ENCODE assay signal across 9 cellular contexts in the genomic region with DNA sequence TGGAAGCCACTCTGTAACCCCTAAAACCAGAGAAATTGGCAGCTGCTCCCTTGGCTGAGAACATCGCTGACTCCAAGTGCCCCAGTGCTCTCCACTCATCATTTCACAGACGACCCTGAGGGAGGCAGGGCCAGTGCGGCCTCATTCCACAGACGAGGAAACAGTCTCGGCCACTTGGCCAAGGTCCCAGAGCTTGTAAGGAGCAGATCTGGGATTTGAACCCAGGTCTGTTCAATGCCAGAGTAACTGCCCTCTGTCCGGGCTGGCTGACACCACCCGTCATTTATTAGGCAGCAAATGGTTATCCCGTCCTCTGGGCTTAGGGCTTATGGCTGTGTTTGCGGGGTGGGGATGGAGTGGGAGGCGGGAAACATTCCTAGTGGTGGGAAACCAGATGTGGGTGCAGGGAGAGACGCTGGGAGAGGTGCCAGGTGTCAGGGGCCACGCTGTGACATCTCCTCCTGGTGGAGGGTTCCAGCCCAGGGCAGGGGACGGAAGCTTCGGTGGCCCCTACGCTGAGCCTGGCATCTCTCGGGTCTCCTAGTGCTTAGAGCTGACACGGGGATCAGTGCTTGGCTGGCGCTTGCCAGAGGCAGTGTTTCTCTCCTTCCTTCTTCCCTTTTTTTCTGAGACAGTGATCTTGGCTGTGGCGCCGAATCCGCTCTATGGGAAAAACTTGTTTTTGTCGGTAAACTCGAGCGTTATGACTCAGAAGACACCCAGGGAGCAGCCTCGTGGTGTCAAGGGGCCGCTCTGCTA. TPM values are rescaled to one million over a fixed set of nuclear protein-coding genes. Genes with fewer than 3 reads are reported as not detected.
DNase-seq lines count a peak whose midpoint lies in the region; ATAC-seq, FAIRE-seq and TF ChIP-seq lines count a peak whose summit lies in the region.
"Had no signal": no experiment of that assay in that cellular context is flagged by ENCODE, and none has a peak within 500 bp of the region (broad histone marks: within the 10 kb centered on the region; RNA-seq: fewer than 3 reads in every experiment).

No MANE protein-coding gene starts in this region.

- no peaks in the 10 kb centered on the region for H3K9me2 ChIP-seq in HCT116 (ENCODE audit: insufficient read depth)

- peaks cover 6 to 8% of the 10 kb centered on the region in 2 donors for H3K27me3 Mint-ChIP-seq in CD4-positive, alpha-beta memory T cell

- H3K36me3 ChIP-seq in HCT116 (ENCODE audit: control insufficient read depth in 1 of 2, insufficient read depth in 2 of 2, low read length in 2 of 2): no peaks in the 10 kb centered on the region
- H3K36me3 ChIP-seq in kidney (ENCODE audit: control insufficient read depth in 1 of 2, insufficient read depth in 2 of 2, low read length in 2 of 2): no peaks in the 10 kb centered on the region
- no peaks in the 10 kb centered on the region for H3K36me3 ChIP-seq in smooth muscle cell (ENCODE audit: low read depth)
- H3K36me3 ChIP-seq in effector memory CD4-positive, alpha-beta T cell (ENCODE audit: control insufficient read depth, insufficient read depth, low read length): no peaks in the 10 kb centered on the region
- no peaks in the 10 kb centered on the region for H3K36me3 ChIP-seq in CD4-positive, alpha-beta memory T cell (ENCODE audit: insufficient read depth, low read length)

- FAIRE-seq in kidney (lab: Jason Lieb, UNC): no peak

- H3K27me3 ChIP-seq in HCT116 (ENCODE audit: insufficient read depth, low read length): no peaks in the 10 kb centered on the region
- no peaks in the 10 kb centered on the region for H3K27me3 ChIP-seq in smooth muscle cell (ENCODE audit: low read depth)
- H3K27me3 ChIP-seq in effector memory CD4-positive, alpha-beta T cell (replicated peaks; ENCODE audit: control insufficient read depth, insufficient read depth, low read length, poor library complexity, severe bottlenecking): no peaks in the 10 kb centered on the region
- H3K27me3 ChIP-seq in CD4-positive, alpha-beta memory T cell (ENCODE audit: insufficient read depth, low read length): peaks cover 9% of the 10 kb centered on the region
- H3K27me3 ChIP-seq: body of pancreas had no signal

- TF ChIP-seq CTCF in HCT116 (IDR thresholded peaks at IDR 0.05 in 2 of 3, conservative IDR thresholded peaks at IDR 0.05 in 1 of 3; ENCODE audit: borderline replicate concordance in 1 of 3, insufficient read depth in 1 of 3, low read depth in 2 of 3, low read length in 2 of 3) (no peak), cardiac fibroblast (IDR thresholded peaks at IDR 0.05; ENCODE audit: low read depth, low read length) (no peak), kidney (IDR thresholded peaks at IDR 0.05; ENCODE audit: borderline replicate concordance, extremely low read depth, insufficient read depth) (no peak), smooth muscle cell (IDR thresholded peaks at IDR 0.05; ENCODE audit: borderline replicate concordance, insufficient read depth, poor library complexity, severe bottlenecking) (no peak)

- BruUV-seq in HCT116 (replicated peaks; lab: Mats Ljungman, UMichigan): no TSS peak

- 20% methylated on average over 26 of the region's 26 CpGs for WGBS in smooth muscle cell (ENCODE audit: low lambda C conversion rate)

- H3K4me1 ChIP-seq in HCT116 (ENCODE audit: control insufficient read depth in 1 of 2, insufficient read depth in 2 of 2, low read length in 2 of 2) (peaks cover 22 to 28% of the 10 kb centered on the region in 2 experiments), kidney (ENCODE audit: control insufficient read depth in 1 of 2, insufficient read depth in 1 of 2, low read depth in 1 of 2, low read length in 2 of 2) (peaks cover 0 to under 1% of the 10 kb centered on the region in 2 donors), smooth muscle cell (ENCODE audit: low read depth) (peaks cover 6% of the 10 kb centered on the region)
- peaks cover 3% of the 10 kb centered on the region for H3K4me1 ChIP-seq in effector memory CD4-positive, alpha-beta T cell (ENCODE audit: control insufficient read depth, insufficient read depth, low read length, poor library complexity, severe bottlenecking)
- H3K4me1 ChIP-seq in CD4-positive, alpha-beta memory T cell (ENCODE audit: insufficient read depth, low read length): peaks cover 4% of the 10 kb centered on the region

- H3K36me3 Mint-ChIP-seq in CD4-positive, alpha-beta memory T cell: no peaks in the 10 kb centered on the region

- no peak for TF ChIP-seq POLR2A in HCT116 (IDR thresholded peaks at IDR 0.05; ENCODE audit: borderline replicate concordance, extremely low read depth, insufficient read depth, insufficient read length)

- H4K20me1 ChIP-seq in HCT116 (ENCODE audit: insufficient read depth) (no peaks in the 10 kb centered on the region), smooth muscle cell (ENCODE audit: low read depth) (no peaks in the 10 kb centered on the region)

- RAD21 ChIA-PET in HCT116 (lab: Charles Lee; ENCODE audit: low non-redundant PET in 1 of 2, low total read pairs in 2 of 2, uncharacterized antibody in 2 of 2, unreplicated experiment in 2 of 2): no interaction called here

- H3K79me2 ChIP-seq in HCT116 (ENCODE audit: insufficient read depth, low read length) (no peaks in the 10 kb centered on the region), smooth muscle cell (ENCODE audit: low read depth) (no peaks in the 10 kb centered on the region)

- no peak overlapping the region for H3K4me3 Mint-ChIP-seq in CD4-positive, alpha-beta memory T cell

- CTCF ChIA-PET in HCT116 (lab: Charles Lee): no interaction called here
- CTCF ChIA-PET in CD4-positive, alpha-beta memory T cell (lab: Charles Lee; ENCODE audit: partially characterized antibody): interaction anchor here (1.8 kb wide), 1 partner anchor 24 kb away, joined by 5 read pairs; no protein-coding TSS in a partner anchor

- H3K27ac ChIP-seq in HCT116 (ENCODE audit: low read depth, low read length): peak overlapping the region; percentile 77
- peak overlapping the region in 1 of 2 donors; percentile 78 for H3K27ac ChIP-seq in kidney (ENCODE audit: low read depth in 2 of 2, low read length in 2 of 2)
- peak overlapping the region; percentile 76 for H3K27ac ChIP-seq in smooth muscle cell (ENCODE audit: low read depth)
- no peak overlapping the region for H3K27ac ChIP-seq in effector memory CD4-positive, alpha-beta T cell (ENCODE audit: insufficient read depth, low read length, poor library complexity, severe bottlenecking)
- H3K27ac ChIP-seq in CD4-positive, alpha-beta memory T cell (ENCODE audit: low read depth, low read length): no peak overlapping the region

- no peak overlapping the region for H3K27ac Mint-ChIP-seq in CD4-positive, alpha-beta memory T cell

- intact Hi-C loops in HCT116 (cut with micrococcal nuclease): no loop called here
- intact Hi-C loops in kidney (cut with DNase I): no loop called here
- intact Hi-C loops in CD4-positive, alpha-beta memory T cell (cut with micrococcal nuclease): no loop called here

- TF ChIP-seq RAD21 in HCT116 (IDR thresholded peaks at IDR 0.05; ENCODE audit: low read depth): no peak

- H3K9ac ChIP-seq in HCT116 (ENCODE audit: low read length) (0 out of 2 replicates have a peak overlapping the region, but pooled peaks have one; percentile 8), kidney (ENCODE audit: low read length in 2 of 2) (no peak overlapping the region), smooth muscle cell (ENCODE audit: low read depth) (peak overlapping the region; percentile 47)

- POLR2A ChIA-PET in HCT116 (lab: Charles Lee): interaction anchor here (0.6 to 2.1 kb wide), 2 partner anchors 20 to 24 kb away, joined by 11 to 12 read pairs; a partner anchor contains a TSS
- POLR2A ChIA-PET in CD4-positive, alpha-beta memory T cell (lab: Charles Lee; ENCODE audit: partially characterized antibody): no interaction called here

- H3K9me3 ChIP-seq in HCT116 (ENCODE audit: control insufficient read depth in 1 of 2, insufficient read depth in 1 of 2, low read depth in 1 of 2, low read length in 2 of 2): no peaks in the 10 kb centered on the region
- H3K9me3 ChIP-seq in kidney (ENCODE audit: control insufficient read depth in 1 of 2, low read length in 2 of 2): no peaks in the 10 kb centered on the region
- H3K9me3 ChIP-seq in smooth muscle cell (replicated peaks; ENCODE audit: low read depth): no peaks in the 10 kb centered on the region
- no peaks in the 10 kb centered on the region for H3K9me3 ChIP-seq in effector memory CD4-positive, alpha-beta T cell (ENCODE audit: control insufficient read depth, low read length)
- H3K9me3 ChIP-seq in CD4-positive, alpha-beta memory T cell (ENCODE audit: control insufficient read depth in 1 of 2, low read length in 2 of 2): no peaks in the 10 kb centered on the region
- H3K9me3 ChIP-seq: body of pancreas had no signal

- H3K9me3 Mint-ChIP-seq in CD4-positive, alpha-beta memory T cell: peaks cover 0 to 6% (median 0%) of the 10 kb centered on the region in 8 donors

- H3K4me1 Mint-ChIP-seq in CD4-positive, alpha-beta memory T cell: peaks cover 0 to 5% (median 2%) of the 10 kb centered on the region in 4 donors

- H3K4me2 ChIP-seq in HCT116 (ENCODE audit: low read length) (peak overlapping the region; percentile 55), smooth muscle cell (peak overlapping the region; percentile 68)

- H2AFZ ChIP-seq in HCT116 (ENCODE audit: low read depth, low read length, poor library complexity, severe bottlenecking) (no peak overlapping the region), smooth muscle cell (ENCODE audit: low read depth) (peak overlapping the region; percentile 34)

- ATAC-seq in HCT116: 0 out of 2 replicates have a peak, but pooled peaks have one; percentile 15
- ATAC-seq in HG03378 (IDR thresholded peaks at IDR 0.05; ENCODE audit: unreplicated experiment): no peak
- ATAC-seq: body of pancreas had no signal

- peaks cover 8% of the 10 kb centered on the region for H3F3A ChIP-seq in smooth muscle cell (ENCODE audit: low read depth)

- H3K4me3 ChIP-seq in HCT116 (replicated peaks in 1 of 2; ENCODE audit: low read depth in 1 of 2, low read length in 2 of 2): no peak overlapping the region
- H3K4me3 ChIP-seq in cardiac fibroblast (replicated peaks in 1 of 2; ENCODE audit: low read depth in 2 of 2, low read length in 2 of 2): peak overlapping the region in 1 of 2 donors; percentile 7
- no peak overlapping the region for H3K4me3 ChIP-seq in kidney (ENCODE audit: low read length in 2 of 2)
- H3K4me3 ChIP-seq in smooth muscle cell: no peak overlapping the region
- H3K4me3 ChIP-seq in effector memory CD4-positive, alpha-beta T cell (ENCODE audit: insufficient read depth, low read depth, low read length, poor library complexity, severe bottlenecking): no peak overlapping the region
- H3K4me3 ChIP-seq in CD4-positive, alpha-beta memory T cell (ENCODE audit: low read length in 2 of 2): no peak overlapping the region
- H3K4me3 ChIP-seq: body of pancreas had no signal

- DNase-seq in HCT116 (ENCODE audit: low read depth, low spot score) (no peak), cardiac fibroblast (ENCODE audit: low read depth in 2 of 2) (peak; percentile 86 to 93), kidney (peak; percentile 84), smooth muscle cell (lab: John Stamatoyannopoulos, UW; ENCODE audit: unreplicated experiment) (peak; percentile 25), RPMI8226 (no peak)
- no peak for DNase-seq in effector memory CD4-positive, alpha-beta T cell
- DNase-seq in CD4-positive, alpha-beta memory T cell: no peak

RNA-seq across cellular contexts. Expression of a gene that starts 20.1 kb away (rescaled TPM):
- total RNA-seq in HCT116 (2021; ENCODE audit: unreplicated experiment) (195 TPM), kidney (46.9 TPM), smooth muscle cell (23.0 and 28.3 TPM in 2 replicates)
- polyA plus RNA-seq in HCT116 (2012): 89.2 and 104 TPM in 2 replicates
- polyA plus RNA-seq in kidney (ENCODE audit: insufficient read depth, low read depth, low replicate concordance) (18.0 TPM), smooth muscle cell (31.7 and 38.6 TPM in 2 replicates)
- total RNA-seq in CD4-positive, alpha-beta memory T cell: 1 to 10 TPM; 3.1 to 3.6 TPM
- under 1 TPM; 0.07 to 0.08 TPM for polyA plus RNA-seq in CD4-positive, alpha-beta memory T cell

Comparison
In these comparisons a context has a peak if more than half of its experiments do, and no peak if none do; other contexts are left out.
1. DNase-seq: peak in cardiac fibroblast (2 of 2), kidney (single experiment) and smooth muscle cell (single experiment); none in HCT116 (single experiment), RPMI8226 (single experiment), effector memory CD4-positive, alpha-beta T cell (0 of 3) and CD4-positive, alpha-beta memory T cell (0 of 5).
2. H3K27ac ChIP-seq: peak in HCT116 (single experiment) and smooth muscle cell (single experiment); none in effector memory CD4-positive, alpha-beta T cell (single experiment) and CD4-positive, alpha-beta memory T cell (single experiment).
3. H3K9ac ChIP-seq: peak in HCT116 (single experiment) and smooth muscle cell (single experiment); none in kidney (0 of 2).